17 cellular contexts compared by ENCODE assay signal in genomic region chr20:17857639-17858449, GRCh38.
"Had no signal": no experiment of that assay in that cellular context is flagged by ENCODE, and none has a peak within 500 bp of the region (broad histone marks: within the 10 kb centered on the region; RNA-seq: fewer than 3 reads in every experiment).

No MANE protein-coding gene starts in this region.

- DNase-seq: activated CD4-positive, alpha-beta memory T cell treated with anti-CD3 and anti-CD28 coated beads, Interleukin-2, amount 10 ng/mL, durations not matched to agents 7 days and 5 days; activated CD4-positive, alpha-beta T cell treated with anti-CD3 and anti-CD28 coated beads for 1 hour; activated CD8-positive, alpha-beta memory T cell treated with anti-CD3 and anti-CD28 coated beads, Interleukin-2, amount 50 U/mL, for 48 hours; activated naive CD4-positive, alpha-beta T cell; aorta; heart left ventricle; islet precursor cell; left lung; stimulated activated CD4-positive, alpha-beta T cell treated with anti-CD3 and anti-CD28 coated beads, Interleukin-15, amount 100 ng/mL, for 24 hours; stimulated activated CD4-positive, alpha-beta T cell treated with anti-CD3 and anti-CD28 coated beads, Interleukin-4, amount 100 ng/mL, for 24 hours had no signal

- H3K27ac Mint-ChIP-seq: activated CD4-positive, alpha-beta memory T cell treated with anti-CD3 and anti-CD28 coated beads, Interleukin-2, amount 10 ng/mL, durations not matched to agents 7 days and 5 days; activated T-helper 1 cell treated with anti-CD3 and anti-CD28 coated beads, Interleukin-12 subunit alpha, Interleukin-12 subunit beta, Interleukin-2, Interleukin-4 antibody, amounts not matched to agents 30 ng/mL and 10 ng/mL and 1 ng/mL, durations not matched to agents 14 hours and 24 hours and 36 hours had no signal

- ATAC-seq: heart left ventricle, left lung, pancreas had no signal

- H3K4me3 Mint-ChIP-seq: activated CD4-positive, alpha-beta memory T cell treated with anti-CD3 and anti-CD28 coated beads, Interleukin-2, amount 10 ng/mL, durations not matched to agents 7 days and 5 days had no signal

- H3K36me3 ChIP-seq: breast epithelium, heart left ventricle, left lung, pancreas, vagina had no signal

- H3K9me3 ChIP-seq: breast epithelium, heart left ventricle, left lung, pancreas, vagina had no signal

- H3K27me3 ChIP-seq: breast epithelium, heart left ventricle, left lung, pancreas, vagina had no signal

- H3K36me3 Mint-ChIP-seq: memory B cell had no signal

- H3K4me1 ChIP-seq: vagina had no signal

- H3K4me3 ChIP-seq: breast epithelium, heart left ventricle, left lung, pancreas, vagina had no signal

- H3K27ac ChIP-seq: heart left ventricle, left lung, pancreas, vagina had no signal

- FAIRE-seq: endometrium, frontal cortex, pancreas had no signal
